In the genomic region with DNA sequence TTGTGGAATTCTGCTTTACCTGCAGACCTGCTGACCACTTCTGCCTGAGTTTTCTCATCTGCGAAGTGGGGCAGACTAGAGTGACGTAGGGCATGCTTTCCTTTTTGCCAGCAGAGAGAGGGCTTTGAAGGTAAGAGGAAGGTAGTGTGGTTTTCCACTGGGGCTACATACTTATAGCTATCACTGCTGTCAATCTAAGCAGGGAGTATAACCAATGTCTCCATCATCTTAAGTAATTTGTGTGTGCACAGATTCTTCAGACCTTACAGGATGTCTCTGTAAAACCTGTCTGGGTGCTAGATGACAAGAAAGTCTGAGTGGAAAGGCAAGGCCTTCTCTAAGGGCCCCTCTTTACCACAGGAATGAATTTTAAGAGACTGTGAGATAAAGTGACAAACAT, we compare ENCODE assay signal across 12 cellular contexts.
"Had no signal": no experiment of that assay in that cellular context is flagged by ENCODE, and none has a peak within 500 bp of the region (broad histone marks: within the 10 kb centered on the region; RNA-seq: fewer than 3 reads in every experiment).

No MANE protein-coding gene starts in this region.

- H3K4me3 Mint-ChIP-seq: activated CD4-positive, alpha-beta T cell treated with anti-CD3 and anti-CD28 coated beads, Interleukin-2, amount 10 ng/mL, durations not matched to agents 24 days and 14 days had no signal

- H3K4me1 ChIP-seq: colonic mucosa had no signal

- H3K27me3 Mint-ChIP-seq: activated CD4-positive, alpha-beta T cell treated with anti-CD3 and anti-CD28 coated beads, Interleukin-2, amount 10 ng/mL, durations not matched to agents 24 days and 14 days had no signal

- H3K4me3 ChIP-seq: colonic mucosa, SJSA1 had no signal

- H3K36me3 ChIP-seq: colonic mucosa had no signal

- H3K9me3 ChIP-seq: colonic mucosa had no signal

- H3K27me3 ChIP-seq: colonic mucosa, SJSA1 had no signal

- DNase-seq: activated CD4-positive, alpha-beta T cell treated with anti-CD3 and anti-CD28 coated beads, Interleukin-2, amount 10 ng/mL, durations not matched to agents 24 days and 14 days; activated naive CD4-positive, alpha-beta T cell; activated T-cell treated with anti-CD3 and anti-CD28 coated beads, Interleukin-2, amount 50 U/mL, for 1 hour; aorta; colonic mucosa; kidney; retina; stimulated activated CD4-positive, alpha-beta T cell treated with anti-CD3 and anti-CD28 coated beads, Interleukin-4, amount 100 ng/mL, for 1 hour; stimulated activated CD8-positive, alpha-beta memory T cell treated with anti-CD3 and anti-CD28 coated beads, Interleukin-4, amount 100 ng/mL, for 48 hours; SW 1271 had no signal

- H3K27ac ChIP-seq: colonic mucosa, epithelial cell of prostate, SJSA1 had no signal

- H3K27ac Mint-ChIP-seq: activated CD4-positive, alpha-beta T cell treated with anti-CD3 and anti-CD28 coated beads, Interleukin-2, amount 10 ng/mL, durations not matched to agents 24 days and 14 days had no signal
